In genomic region chr6:113859349-113860164, GRCh38 we compare ENCODE assay signal across 8 cellular contexts. TPM values are rescaled to one million over a fixed set of nuclear protein-coding genes. Genes with fewer than 3 reads are reported as not detected.
DNase-seq lines count a peak whose midpoint lies in the region; ATAC-seq and TF ChIP-seq lines count a peak whose summit lies in the region.

No MANE protein-coding gene starts in this region.

- peaks cover 0 to 61% (median 28%) of the 10 kb centered on the region in 7 donors for H3K27me3 ChIP-seq in spleen (replicated peaks in 1 of 7)

- DNase-seq in GM10266 (ENCODE audit: extremely low spot score) (peak; percentile 64), LHCN-M2 (ENCODE audit: low read depth) (peak; percentile 47), chondrocyte (ENCODE audit: low spot score) (no peak), kidney tubule cell (ENCODE audit: low spot score) (peak; percentile 53), spleen (peak; percentile 88), NCI-H524 treated with DMSO at 0.1 percent for 48 hours (lab: John Stamatoyannopoulos, UW) (no peak)
- DNase-seq in activated CD4-positive, alpha-beta T cell treated with anti-CD3 and anti-CD28 coated beads for 48 hours = no peak

- peaks cover 23% of the 10 kb centered on the region for H3K36me3 Mint-ChIP-seq in chondrocyte (ENCODE audit: low read depth)

- peak overlapping the region; percentile 49 to 97 (median 94) for H3K27ac ChIP-seq in spleen

- 18 to 55% (median 33%) methylated on average over 39 to 87 of the region's 87 CpGs for WGBS in spleen, 5 donors

- no peaks in the 10 kb centered on the region for H3K27me3 Mint-ChIP-seq in chondrocyte (ENCODE audit: low read depth)

- TF ChIP-seq CTCF in GM10266 (IDR thresholded peaks at IDR 0.05; ENCODE audit: control insufficient read depth, insufficient read depth, low read depth, missing control alignments) (no peak), chondrocyte (IDR thresholded peaks at IDR 0.05) (no peak), spleen (IDR thresholded peaks at IDR 0.05 in 8 of 11, conservative IDR thresholded peaks at IDR 0.05 in 3 of 11) (peak in 2 of 11 experiments; percentile 12 to 57)

- peak overlapping the region; percentile 91 for H3K27ac Mint-ChIP-seq in chondrocyte (ENCODE audit: unreplicated experiment)

- H3K9me3 Mint-ChIP-seq in chondrocyte (ENCODE audit: low read depth) = no peaks in the 10 kb centered on the region

- TF ChIP-seq POLR2A in spleen (IDR thresholded peaks at IDR 0.05) = no peak

- peaks cover 0 to 22% (median 0%) of the 10 kb centered on the region in 6 donors for H3K36me3 ChIP-seq in spleen

- peak overlapping the region; percentile 26 to 79 (median 62) for H3K4me3 ChIP-seq in spleen

- peaks cover 0 to 68% (median 44%) of the 10 kb centered on the region in 6 donors for H3K4me1 ChIP-seq in spleen

- no peaks in the 10 kb centered on the region for H3K9me3 ChIP-seq in spleen

- no peak overlapping the region for H3K4me3 Mint-ChIP-seq in chondrocyte (ENCODE audit: unreplicated experiment)

- intact Hi-C loops in spleen (cut with DNase I; ENCODE audit: low total_unique reads) = loop anchor here (5.0 to 10.0 kb wide), 2 partner anchors 555 to 1077 kb away; no protein-coding TSS in a partner anchor

- peaks cover 31% of the 10 kb centered on the region for H3K4me1 Mint-ChIP-seq in chondrocyte (ENCODE audit: low read depth)

- ATAC-seq in GM18520 (IDR thresholded peaks at IDR 0.05; ENCODE audit: unreplicated experiment) = no peak

RNA-seq across cellular contexts. Expression of gene MARCKS, which starts 2.4 kb away (rescaled TPM):
- total RNA-seq in LHCN-M2 (2014; rRNA removed) = 95.0 and 98.7 TPM in 2 replicates
- 85.7 TPM for polyA plus RNA-seq in LHCN-M2 (2012)
- total RNA-seq in chondrocyte = 256 to 322 TPM (median 257 TPM) in 3 replicates
- 100 to 1,000 TPM in 3 of 7 donors, 10 to 100 TPM in 4; 56.2 to 119 (median 83.1) TPM for total RNA-seq in spleen
- polyA plus RNA-seq in spleen = 10 to 100 TPM; 43.4 to 65.1 (median 49.5) TPM

Comparison
In these comparisons a context has a peak if more than half of its experiments do, and no peak if none do; other contexts are left out.
1. DNase-seq: peak in GM10266 (single experiment), LHCN-M2 (single experiment), kidney tubule cell (single experiment) and spleen (single experiment); none in chondrocyte (single experiment), activated CD4-positive, alpha-beta T cell treated with anti-CD3 and anti-CD28 coated beads for 48 hours (single experiment) and NCI-H524 treated with DMSO at 0.1 percent for 48 hours (single experiment).